ENCODE assay signal across 35 cellular contexts in the genomic region with DNA sequence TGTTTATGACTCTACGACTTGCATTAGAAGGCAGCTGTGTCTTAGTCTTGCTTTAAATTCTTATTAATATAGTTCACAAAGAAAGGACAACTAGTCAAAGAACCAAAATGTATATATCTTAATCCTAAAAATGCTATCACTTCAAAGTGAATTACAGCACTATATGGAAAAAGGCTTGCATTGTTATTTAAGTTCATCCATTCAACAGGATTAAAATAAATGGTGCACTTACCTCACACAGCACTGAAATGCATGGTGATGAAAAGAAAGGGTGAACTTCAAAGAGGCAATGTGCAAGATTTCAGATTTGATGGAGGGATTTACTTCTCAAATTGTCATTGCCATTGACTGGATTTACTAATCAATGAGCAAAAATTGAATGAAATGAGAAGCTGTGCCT.
"Had no signal": no experiment of that assay in that cellular context is flagged by ENCODE, and none has a peak within 500 bp of the region (broad histone marks: within the 10 kb centered on the region; RNA-seq: fewer than 3 reads in every experiment).

No MANE protein-coding gene starts in this region.

- ATAC-seq: activated naive CD4-positive, alpha-beta T cell treated with anti-CD3 and anti-CD28 coated beads, Interleukin-2, amount 50 U/mL, for 72 hours; activated naive CD8-positive, alpha-beta T cell treated with anti-CD3 and anti-CD28 coated beads, Interleukin-2, amount 50 U/mL, for 24 hours; activated T-cell treated with anti-CD3 and anti-CD28 coated beads, Interleukin-2, amount 50 U/mL, for 4 hours; activated T-cell treated with anti-CD3 and anti-CD28 coated beads, Interleukin-2, amount 50 U/mL, for 72 hours; activated T-helper 17 cell treated with anti-CD3 and anti-CD28 coated beads, Interleukin-2, amount 50 U/mL, for 72 hours; body of pancreas had no signal

- H3K27ac Mint-ChIP-seq: activated naive CD4-positive, alpha-beta T cell treated with anti-CD3 and anti-CD28 coated beads for 36 hours; activated naive CD4-positive, alpha-beta T cell treated with anti-CD3 and anti-CD28 coated beads, Interleukin-2, amount 10 ng/mL, durations not matched to agents 7 days and 5 days; activated naive CD4-positive, alpha-beta T cell treated with anti-CD3 and anti-CD28 coated beads, Interleukin-2, amount 50 U/mL, for 24 hours; activated naive CD4-positive, alpha-beta T cell treated with anti-CD3 and anti-CD28 coated beads, Interleukin-2, amount 50 U/mL, for 72 hours; activated naive CD8-positive, alpha-beta T cell; activated naive CD8-positive, alpha-beta T cell treated with anti-CD3 and anti-CD28 coated beads for 36 hours; activated naive CD8-positive, alpha-beta T cell treated with anti-CD3 and anti-CD28 coated beads, Interleukin-2, amount 10 ng/mL, durations not matched to agents 7 days and 5 days; activated naive CD8-positive, alpha-beta T cell treated with anti-CD3 and anti-CD28 coated beads, Interleukin-2, amount 50 U/mL, for 24 hours; activated T-cell treated with anti-CD3 and anti-CD28 coated beads, Interleukin-2, amount 50 U/mL, for 24 hours; activated T-cell treated with anti-CD3 and anti-CD28 coated beads, Interleukin-2, amount 50 U/mL, for 72 hours; activated T-helper 1 cell treated with anti-CD3 and anti-CD28 coated beads, Interleukin-12 subunit alpha, Interleukin-12 subunit beta, Interleukin-2, Interleukin-4 antibody, amounts not matched to agents 30 ng/mL and 10 ng/mL and 1 ng/mL, durations not matched to agents 14 hours and 24 hours and 36 hours; activated T-helper 17 cell treated with anti-CD3 and anti-CD28 coated beads, Interleukin-2, amount 50 U/mL, for 72 hours; activated T-helper 2 cell treated with anti-CD3 and anti-CD28 coated beads, Interferon-gamma antibody, Interleukin-2, Interleukin-4, amounts not matched to agents 10 μg/mL and 5 μg/mL and 100 μg/mL, durations not matched to agents 14 hours and 24 hours and 36 hours; brain had no signal

- H3K4me3 Mint-ChIP-seq: activated naive CD4-positive, alpha-beta T cell treated with anti-CD3 and anti-CD28 coated beads for 36 hours; activated naive CD4-positive, alpha-beta T cell treated with anti-CD3 and anti-CD28 coated beads, Interleukin-2, amount 10 ng/mL, durations not matched to agents 7 days and 5 days; activated naive CD4-positive, alpha-beta T cell treated with anti-CD3 and anti-CD28 coated beads, Interleukin-2, amount 50 U/mL, for 24 hours; activated naive CD8-positive, alpha-beta T cell; activated naive CD8-positive, alpha-beta T cell treated with anti-CD3 and anti-CD28 coated beads for 36 hours; activated naive CD8-positive, alpha-beta T cell treated with anti-CD3 and anti-CD28 coated beads, Interleukin-2, amount 10 ng/mL, durations not matched to agents 7 days and 5 days; activated naive CD8-positive, alpha-beta T cell treated with anti-CD3 and anti-CD28 coated beads, Interleukin-2, amount 50 U/mL, for 24 hours; activated T-cell treated with anti-CD3 and anti-CD28 coated beads, Interleukin-2, amount 50 U/mL, for 24 hours; activated T-cell treated with anti-CD3 and anti-CD28 coated beads, Interleukin-2, amount 50 U/mL, for 4 hours; activated T-cell treated with anti-CD3 and anti-CD28 coated beads, Interleukin-2, amount 50 U/mL, for 72 hours; activated T-helper 1 cell treated with anti-CD3 and anti-CD28 coated beads, Interleukin-12 subunit alpha, Interleukin-12 subunit beta, Interleukin-2, Interleukin-4 antibody, amounts not matched to agents 30 ng/mL and 10 ng/mL and 1 ng/mL, durations not matched to agents 14 hours and 24 hours and 36 hours; activated T-helper 17 cell treated with anti-CD3 and anti-CD28 coated beads, Interleukin-2, amount 50 U/mL, for 72 hours; brain; central memory CD8-positive, alpha-beta T cell had no signal

- H3K9me3 Mint-ChIP-seq: activated naive CD4-positive, alpha-beta T cell treated with anti-CD3 and anti-CD28 coated beads, Interleukin-2, amount 10 ng/mL, durations not matched to agents 7 days and 5 days; activated naive CD4-positive, alpha-beta T cell treated with anti-CD3 and anti-CD28 coated beads, Interleukin-2, amount 50 U/mL, for 24 hours; activated T-helper 1 cell treated with anti-CD3 and anti-CD28 coated beads, Interleukin-12 subunit alpha, Interleukin-12 subunit beta, Interleukin-2, Interleukin-4 antibody, amounts not matched to agents 30 ng/mL and 10 ng/mL and 1 ng/mL, durations not matched to agents 14 hours and 24 hours and 36 hours had no signal

- DNase-seq: activated effector memory CD4-positive, alpha-beta T cell treated with anti-CD3 and anti-CD28 coated beads, Interleukin-2, amount 50 U/mL, for 16 hours; activated effector memory CD4-positive, alpha-beta T cell treated with Interleukin-2 at 50 U/mL for 16 hours; activated gamma-delta T cell; activated gamma-delta T cell treated with Interleukin-2 at 50 U/mL for 16 hours; activated naive CD4-positive, alpha-beta T cell; activated naive CD4-positive, alpha-beta T cell treated with anti-CD3 and anti-CD28 coated beads for 36 hours; activated naive CD4-positive, alpha-beta T cell treated with anti-CD3 and anti-CD28 coated beads, Interleukin-2, amount 10 ng/mL, durations not matched to agents 7 days and 5 days; activated naive CD4-positive, alpha-beta T cell treated with anti-CD3 and anti-CD28 coated beads, Interleukin-2, amount 50 U/mL, for 16 hours; activated naive CD4-positive, alpha-beta T cell treated with Interleukin-2 at 50 U/mL for 16 hours; activated naive CD8-positive, alpha-beta T cell treated with anti-CD3 and anti-CD28 coated beads for 36 hours; activated naive CD8-positive, alpha-beta T cell treated with anti-CD3 and anti-CD28 coated beads, Interleukin-2, amount 10 ng/mL, durations not matched to agents 7 days and 5 days; activated naive CD8-positive, alpha-beta T cell treated with anti-CD3 and anti-CD28 coated beads, Interleukin-2, amount 50 U/mL, for 24 hours; activated T-cell treated with anti-CD3 and anti-CD28 coated beads, Interleukin-2, amount 50 U/mL, for 1 hour; activated T-cell treated with anti-CD3 and anti-CD28 coated beads, Interleukin-2, amount 50 U/mL, for 24 hours; activated T-cell treated with anti-CD3 and anti-CD28 coated beads, Interleukin-2, amount 50 U/mL, for 4 hours; activated T-cell treated with anti-CD3 and anti-CD28 coated beads, Interleukin-2, amount 50 U/mL, for 48 hours; activated T-cell treated with anti-CD3 and anti-CD28 coated beads, Interleukin-2, amount 50 U/mL, for 72 hours; adrenal gland; amniotic stem cell; amygdala; anterior cingulate cortex; aorta; body of pancreas; brain microvascular endothelial cell; caudate nucleus; central memory CD4-positive, alpha-beta T cell; cerebellar nuclear complex had no signal

- H3K27me3 Mint-ChIP-seq: activated naive CD4-positive, alpha-beta T cell treated with anti-CD3 and anti-CD28 coated beads, Interleukin-2, amount 10 ng/mL, durations not matched to agents 7 days and 5 days; activated naive CD4-positive, alpha-beta T cell treated with anti-CD3 and anti-CD28 coated beads, Interleukin-2, amount 50 U/mL, for 24 hours; activated naive CD8-positive, alpha-beta T cell; activated naive CD8-positive, alpha-beta T cell treated with anti-CD3 and anti-CD28 coated beads for 36 hours; activated naive CD8-positive, alpha-beta T cell treated with anti-CD3 and anti-CD28 coated beads, Interleukin-2, amount 10 ng/mL, durations not matched to agents 7 days and 5 days; activated naive CD8-positive, alpha-beta T cell treated with anti-CD3 and anti-CD28 coated beads, Interleukin-2, amount 50 U/mL, for 24 hours; activated T-cell treated with anti-CD3 and anti-CD28 coated beads, Interleukin-2, amount 50 U/mL, for 24 hours; activated T-helper 17 cell treated with anti-CD3 and anti-CD28 coated beads, Interleukin-2, amount 50 U/mL, for 72 hours; brain; central memory CD8-positive, alpha-beta T cell had no signal

- H3K36me3 Mint-ChIP-seq: activated naive CD4-positive, alpha-beta T cell treated with anti-CD3 and anti-CD28 coated beads, Interleukin-2, amount 10 ng/mL, durations not matched to agents 7 days and 5 days; activated naive CD4-positive, alpha-beta T cell treated with anti-CD3 and anti-CD28 coated beads, Interleukin-2, amount 50 U/mL, for 24 hours; activated naive CD4-positive, alpha-beta T cell treated with anti-CD3 and anti-CD28 coated beads, Interleukin-2, amount 50 U/mL, for 72 hours; activated naive CD8-positive, alpha-beta T cell; activated naive CD8-positive, alpha-beta T cell treated with anti-CD3 and anti-CD28 coated beads for 36 hours; activated naive CD8-positive, alpha-beta T cell treated with anti-CD3 and anti-CD28 coated beads, Interleukin-2, amount 10 ng/mL, durations not matched to agents 7 days and 5 days; brain had no signal

- H3K4me1 Mint-ChIP-seq: activated naive CD4-positive, alpha-beta T cell treated with anti-CD3 and anti-CD28 coated beads, Interleukin-2, amount 10 ng/mL, durations not matched to agents 7 days and 5 days; activated naive CD4-positive, alpha-beta T cell treated with anti-CD3 and anti-CD28 coated beads, Interleukin-2, amount 50 U/mL, for 24 hours; activated naive CD8-positive, alpha-beta T cell treated with anti-CD3 and anti-CD28 coated beads for 36 hours; activated naive CD8-positive, alpha-beta T cell treated with anti-CD3 and anti-CD28 coated beads, Interleukin-2, amount 10 ng/mL, durations not matched to agents 7 days and 5 days; activated naive CD8-positive, alpha-beta T cell treated with anti-CD3 and anti-CD28 coated beads, Interleukin-2, amount 50 U/mL, for 24 hours; activated T-helper 17 cell treated with anti-CD3 and anti-CD28 coated beads, Interleukin-2, amount 50 U/mL, for 72 hours; central memory CD8-positive, alpha-beta T cell had no signal
